Comparison of ENCODE assay signal across 9 cellular contexts in the genomic region with DNA sequence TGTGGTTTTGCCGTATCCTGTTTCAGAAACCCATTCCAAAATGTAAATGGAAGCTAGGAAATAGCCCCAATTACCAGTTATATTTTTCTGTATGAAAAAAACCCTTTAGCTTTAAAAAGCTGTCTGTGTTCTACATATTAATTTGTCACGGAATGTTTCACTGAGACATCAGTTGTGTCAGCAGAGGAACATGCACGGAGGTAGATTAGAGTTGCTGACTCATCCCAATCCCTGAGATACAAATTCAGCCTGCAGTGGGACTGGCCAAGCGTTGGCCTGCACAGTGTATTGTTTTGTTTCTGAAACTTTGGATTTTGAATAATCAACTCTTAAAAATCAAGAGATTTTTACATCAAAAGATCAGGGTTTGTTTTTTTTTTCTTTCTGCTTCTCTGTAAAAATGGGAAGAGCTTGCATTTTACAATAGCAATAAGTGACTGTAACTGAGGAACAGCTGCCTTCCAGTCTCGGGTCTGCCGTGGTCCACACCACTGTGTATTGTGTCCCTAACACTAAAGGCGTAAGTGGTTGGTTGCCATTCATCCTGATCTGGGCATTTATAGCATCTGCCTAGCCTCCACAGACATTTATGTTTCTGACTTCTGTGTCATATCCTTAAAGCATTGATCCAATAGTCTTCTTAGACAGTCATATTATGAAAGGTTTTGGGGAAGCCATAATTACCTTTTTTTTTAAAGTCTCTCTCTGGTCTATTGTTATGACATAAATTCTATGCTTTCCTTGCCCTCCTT.
DNase-seq lines count a peak whose midpoint lies in the region; ATAC-seq, FAIRE-seq and TF ChIP-seq lines count a peak whose summit lies in the region.
"Had no signal": no experiment of that assay in that cellular context is flagged by ENCODE, and none has a peak within 500 bp of the region (broad histone marks: within the 10 kb centered on the region; RNA-seq: fewer than 3 reads in every experiment).

No MANE protein-coding gene starts in this region.

- WGBS in K562 (ENCODE audit: insufficient coverage, low coverage, missing lambda C conversion rate) = 2% methylated on average over 7 of the region's 7 CpGs

- H3K27ac Mint-ChIP-seq in WTC11 = no peak overlapping the region
- no peak overlapping the region for H3K27ac Mint-ChIP-seq in Caco-2 (ENCODE audit: unreplicated experiment)

- no peak overlapping the region; the same call in 1 of the 2 replicates for H2AFZ ChIP-seq in K562 (ENCODE audit: low read depth, low read length)

- no peak overlapping the region for H3K4me3 Mint-ChIP-seq in WTC11
- no peak overlapping the region for H3K4me3 Mint-ChIP-seq in Caco-2 (ENCODE audit: unreplicated experiment)

- H3K9me1 ChIP-seq in K562 (ENCODE audit: control insufficient read depth, insufficient read depth, low read length) = no peaks in the 10 kb centered on the region

- H3K4me3 ChIP-seq in K562 (no peak overlapping the region), Caco-2 (ENCODE audit: low read depth, low read length) (no peak overlapping the region)

- H3K27me3 ChIP-seq in K562 (ENCODE audit: control insufficient read depth in 2 of 2, insufficient read depth in 2 of 2, low read length in 2 of 2) = peaks cover 0 to 9% of the 10 kb centered on the region in 2 experiments; a peak in 1 of 5 replicates
- no peaks in the 10 kb centered on the region for H3K27me3 ChIP-seq in Caco-2 (replicated peaks; ENCODE audit: control insufficient read depth, insufficient read depth, low read length)

- TF ChIP-seq EP300 in K562 (IDR thresholded peaks at IDR 0.05; ENCODE audit: low read length) = no peak

- ATAC-seq in GM18498 (IDR thresholded peaks at IDR 0.05; ENCODE audit: unreplicated experiment) (peak; percentile 46), HG02870 (IDR thresholded peaks at IDR 0.05; ENCODE audit: unreplicated experiment) (peak; percentile 92), K562 (peak; percentile 83), WTC11 (no peak)

- no peaks in the 10 kb centered on the region for H3K4me1 ChIP-seq in K562 (replicated peaks in 1 of 2; ENCODE audit: control insufficient read depth in 2 of 2, insufficient read depth in 2 of 2, low read length in 2 of 2)
- H3K4me1 ChIP-seq in Caco-2 = no peaks in the 10 kb centered on the region

- intact Hi-C loops in K562 (cut with micrococcal nuclease) (no loop called here), Caco-2 (cut with micrococcal nuclease; ENCODE audit: unreplicated experiment) (no loop called here)

- BruUV-seq in K562 (replicated peaks; lab: Mats Ljungman, UMichigan) = no TSS peak
- no TSS peak for BruUV-seq in Caco-2 (replicated peaks; lab: Mats Ljungman, UMichigan)

- H3K27ac ChIP-seq in K562 (ENCODE audit: extremely low read depth, low read depth, low read length) = no peak overlapping the region

- no peak overlapping the region for H3K9ac ChIP-seq in K562 (ENCODE audit: insufficient read depth in 1 of 2, low read depth in 2 of 2, low read length in 2 of 2)

- DNase-seq in K562 (ENCODE audit: extremely low read depth in 1 of 4, low spot score in 3 of 4) (peak; percentile 13 to 36 (median 26)), non-pigmented ciliary epithelial cell (ENCODE audit: low read depth) (peak; percentile 48), WTC11 (ENCODE audit: low spot score) (no peak), Caco-2 (no peak), NCI-H146 treated with DMSO at 0.1 percent for 48 hours (lab: John Stamatoyannopoulos, UW; ENCODE audit: unreplicated experiment) (no peak)
- DNase-seq in activated CD8-positive, alpha-beta memory T cell treated with anti-CD3 and anti-CD28 coated beads, Interleukin-2, amount 50 U/mL, for 4 hours = no peak
- DNase-seq: T-helper 9 cell had no signal

- H3K27me3 Mint-ChIP-seq in WTC11 (ENCODE audit: low read depth) (no peaks in the 10 kb centered on the region), Caco-2 (ENCODE audit: insufficient read depth, unreplicated experiment) (peaks cover 3% of the 10 kb centered on the region)

- POLR2A ChIA-PET in K562 (lab: Yijun Ruan, JAX) (no interaction called here), WTC11 (lab: Charles Lee) (no interaction called here), Caco-2 (lab: Charles Lee) (no interaction called here)

- H3K36me3 Mint-ChIP-seq in WTC11 = no peaks in the 10 kb centered on the region
- no peaks in the 10 kb centered on the region for H3K36me3 Mint-ChIP-seq in Caco-2 (ENCODE audit: insufficient read depth, unreplicated experiment)

- no peak overlapping the region for H3K4me2 ChIP-seq in K562 (ENCODE audit: insufficient read depth, low read length)

- CTCF ChIA-PET in K562 (lab: Yijun Ruan, JAX; ENCODE audit: low intra/inter-chr PET ratio) (no interaction called here), WTC11 (lab: Charles Lee) (no interaction called here), Caco-2 (lab: Charles Lee) (no interaction called here)

- no peaks in the 10 kb centered on the region for H3K36me3 ChIP-seq in K562 (ENCODE audit: control insufficient read depth, insufficient read depth, low read length)
- H3K36me3 ChIP-seq in Caco-2 (ENCODE audit: control insufficient read depth, insufficient read depth, low read length) = no peaks in the 10 kb centered on the region

- H3K79me2 ChIP-seq in K562 (ENCODE audit: control insufficient read depth, insufficient read depth, low read length) = no peaks in the 10 kb centered on the region

- no peaks in the 10 kb centered on the region for H3K9me3 Mint-ChIP-seq in WTC11
- H3K9me3 Mint-ChIP-seq in Caco-2 (ENCODE audit: unreplicated experiment) = no peaks in the 10 kb centered on the region

- no peaks in the 10 kb centered on the region for H3K4me1 Mint-ChIP-seq in WTC11
- no peaks in the 10 kb centered on the region for H3K4me1 Mint-ChIP-seq in Caco-2 (ENCODE audit: low read depth, unreplicated experiment)

- TF ChIP-seq RAD21 in K562 (CRISPR knock-in tag; conservative IDR thresholded peaks at IDR 0.05 in 1 of 2, IDR thresholded peaks at IDR 0.05 in 1 of 2) = no peak

- no peak for TF ChIP-seq POLR2A in K562 (conservative IDR thresholded peaks at IDR 0.05)

- H3K9me3 ChIP-seq in K562 (replicated peaks; ENCODE audit: control insufficient read depth, insufficient read depth, low read depth, low read length) = no peaks in the 10 kb centered on the region
- no peaks in the 10 kb centered on the region for H3K9me3 ChIP-seq in Caco-2

- no peak for TF ChIP-seq CTCF in K562 (IDR thresholded peaks at IDR 0.05 in 2 of 3, conservative IDR thresholded peaks at IDR 0.05 in 1 of 3; ENCODE audit: insufficient read depth in 2 of 3, low read depth in 1 of 3, low read length in 3 of 3)
- no peak for TF ChIP-seq CTCF in WTC11 (IDR thresholded peaks at IDR 0.05)
- TF ChIP-seq CTCF in Caco-2 (IDR thresholded peaks at IDR 0.05; ENCODE audit: insufficient read depth in 1 of 2, low read depth in 1 of 2, low read length in 1 of 2, severe bottlenecking in 1 of 2, unreplicated experiment in 1 of 2) = no peak

- no peaks in the 10 kb centered on the region for H4K20me1 ChIP-seq in K562 (replicated peaks; ENCODE audit: control insufficient read depth, insufficient read depth, low read length)

- peak; percentile 82 for FAIRE-seq in K562 (lab: Jason Lieb, UNC)

- in situ Hi-C loops in K562 (cut with MboI) = no loop called here

TF ChIP-seq in K562, 482 proteins besides CTCF, POLR2A, EP300 and RAD21:
- TF ChIP-seq MAFG (tag; conservative IDR thresholded peaks at IDR 0.05) (peak; percentile 88), NFE2L1 (tag; IDR thresholded peaks at IDR 0.05; ENCODE audit: borderline replicate concordance, low read depth) (peak; percentile 56; the same call in 1 of the 2 replicates), C11orf30 (IDR thresholded peaks at IDR 0.05; ENCODE audit: low read depth) (peak; percentile 86), MAFF (IDR thresholded peaks at IDR 0.05; ENCODE audit: low read length) (peak; percentile 82), FOXA3 (CRISPR knock-in tag; conservative IDR thresholded peaks at IDR 0.05 in 1 of 2, IDR thresholded peaks at IDR 0.05 in 1 of 2) (no peak), PHF20 (IDR thresholded peaks at IDR 0.05; ENCODE audit: partially characterized antibody) (no peak), ZNF316 (IDR thresholded peaks at IDR 0.05) (peak; percentile 93), PTRF (tag; IDR thresholded peaks at IDR 0.05) (no peak), MAFK (IDR thresholded peaks at IDR 0.05; ENCODE audit: low read length) (peak; percentile 75), NR3C1 (CRISPR knock-in tag; IDR thresholded peaks at IDR 0.05) (no peak), NFIX (CRISPR knock-in tag; IDR thresholded peaks at IDR 0.05; ENCODE audit: low read depth) (no peak), RCOR1 (IDR thresholded peaks at IDR 0.05; ENCODE audit: borderline replicate concordance in 1 of 2, low read depth in 2 of 2, low read length in 2 of 2) (peak in 1 of 2 experiments; percentile 10; a peak in 1 of 4 replicates), PURB (CRISPR knock-in tag; IDR thresholded peaks at IDR 0.05; ENCODE audit: low read depth) (no peak), NFE2 (IDR thresholded peaks at IDR 0.05; ENCODE audit: low read depth) (peak; percentile 88)
TF ChIP-seq in K562: peak in this region for 8.

TF ChIP-seq in WTC11, 78 proteins besides CTCF, POLR2A, EP300 and RAD21:
- no peak for TF ChIP-seq TEAD4 (CRISPR knock-in tag; IDR thresholded peaks at IDR 0.05)
- TF ChIP-seq, protein P1, sequence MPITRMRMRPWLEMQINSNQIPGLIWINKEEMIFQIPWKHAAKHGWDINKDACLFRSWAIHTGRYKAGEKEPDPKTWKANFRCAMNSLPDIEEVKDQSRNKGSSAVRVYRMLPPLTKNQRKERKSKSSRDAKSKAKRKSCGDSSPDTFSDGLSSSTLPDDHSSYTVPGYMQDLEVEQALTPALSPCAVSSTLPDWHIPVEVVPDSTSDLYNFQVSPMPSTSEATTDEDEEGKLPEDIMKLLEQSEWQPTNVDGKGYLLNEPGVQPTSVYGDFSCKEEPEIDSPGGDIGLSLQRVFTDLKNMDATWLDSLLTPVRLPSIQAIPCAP (CRISPR knock-in tag; IDR thresholded peaks at IDR 0.05) = no peak
- TF ChIP-seq, protein P2, sequence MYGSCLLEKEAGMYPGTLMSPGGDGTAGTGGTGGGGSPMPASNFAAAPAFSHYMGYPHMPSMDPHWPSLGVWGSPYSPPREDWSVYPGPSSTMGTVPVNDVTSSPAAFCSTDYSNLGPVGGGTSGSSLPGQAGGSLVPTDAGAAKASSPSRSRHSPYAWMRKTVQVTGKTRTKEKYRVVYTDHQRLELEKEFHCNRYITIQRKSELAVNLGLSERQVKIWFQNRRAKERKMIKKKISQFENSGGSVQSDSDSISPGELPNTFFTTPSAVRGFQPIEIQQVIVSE (CRISPR knock-in tag; IDR thresholded peaks at IDR 0.05; ENCODE audit: borderline replicate concordance) = no peak

Comparison
In these comparisons a context has a peak if more than half of its experiments do, and no peak if none do; other contexts are left out.
1. DNase-seq: peak in K562 (4 of 4) and non-pigmented ciliary epithelial cell (single experiment); none in WTC11 (single experiment), Caco-2 (0 of 2), activated CD8-positive, alpha-beta memory T cell treated with anti-CD3 and anti-CD28 coated beads, Interleukin-2, amount 50 U/mL, for 4 hours (single experiment) and NCI-H146 treated with DMSO at 0.1 percent for 48 hours (single experiment).